In the genomic region with DNA sequence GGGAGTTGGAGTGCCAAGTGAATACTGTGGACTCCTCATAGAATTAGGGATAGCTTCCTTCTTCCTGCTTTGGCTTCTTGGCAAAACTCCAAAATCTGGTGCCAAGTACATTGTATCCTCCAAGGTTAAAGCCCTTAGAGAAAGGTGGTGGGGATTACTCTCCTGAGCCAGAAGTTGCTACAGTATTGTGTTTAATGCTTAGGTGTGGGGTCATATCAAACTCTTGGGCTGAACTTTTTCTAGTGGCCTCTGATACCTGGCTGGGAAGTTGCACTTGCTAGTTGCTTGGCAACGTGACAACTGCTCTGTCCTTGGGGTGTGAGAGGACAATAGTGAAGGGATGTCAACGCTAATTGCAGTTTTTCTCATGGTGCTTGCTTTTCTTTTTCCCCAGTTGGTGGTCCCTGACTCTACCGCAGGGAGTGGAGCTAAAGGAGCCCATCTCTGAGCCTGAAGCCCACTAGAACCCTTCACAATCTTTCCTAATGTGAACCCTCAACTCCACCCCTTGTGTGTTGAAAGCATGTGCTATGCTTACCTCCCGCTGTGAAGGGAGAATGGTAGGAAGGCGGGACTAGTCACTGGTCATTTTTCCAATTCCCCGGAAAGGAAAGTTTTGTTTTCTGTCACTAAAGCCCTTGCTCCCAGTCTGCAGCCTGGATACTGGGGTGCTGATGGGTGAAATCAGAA, we compare ENCODE assay signal across 1 cellular context.
TF ChIP-seq lines count a peak whose summit lies in the region.

No MANE protein-coding gene starts in this region.

TF ChIP-seq in IMR-90, 13 proteins besides CTCF, POLR2A, EP300 and RAD21 (continued from another document):
- TF ChIP-seq, protein P1, sequence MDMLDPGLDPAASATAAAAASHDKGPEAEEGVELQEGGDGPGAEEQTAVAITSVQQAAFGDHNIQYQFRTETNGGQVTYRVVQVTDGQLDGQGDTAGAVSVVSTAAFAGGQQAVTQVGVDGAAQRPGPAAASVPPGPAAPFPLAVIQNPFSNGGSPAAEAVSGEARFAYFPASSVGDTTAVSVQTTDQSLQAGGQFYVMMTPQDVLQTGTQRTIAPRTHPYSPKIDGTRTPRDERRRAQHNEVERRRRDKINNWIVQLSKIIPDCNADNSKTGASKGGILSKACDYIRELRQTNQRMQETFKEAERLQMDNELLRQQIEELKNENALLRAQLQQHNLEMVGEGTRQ (IDR thresholded peaks at IDR 0.05; ENCODE audit: low read depth, low read length): no peak
- TF ChIP-seq RFX5 (IDR thresholded peaks at IDR 0.05; ENCODE audit: low read depth, low read length) (no peak), MAZ (IDR thresholded peaks at IDR 0.05; ENCODE audit: borderline replicate concordance, low read depth, low read length) (no peak), BHLHE40 (IDR thresholded peaks at IDR 0.05; ENCODE audit: low read depth, low read length) (no peak)
- TF ChIP-seq, protein P2, sequence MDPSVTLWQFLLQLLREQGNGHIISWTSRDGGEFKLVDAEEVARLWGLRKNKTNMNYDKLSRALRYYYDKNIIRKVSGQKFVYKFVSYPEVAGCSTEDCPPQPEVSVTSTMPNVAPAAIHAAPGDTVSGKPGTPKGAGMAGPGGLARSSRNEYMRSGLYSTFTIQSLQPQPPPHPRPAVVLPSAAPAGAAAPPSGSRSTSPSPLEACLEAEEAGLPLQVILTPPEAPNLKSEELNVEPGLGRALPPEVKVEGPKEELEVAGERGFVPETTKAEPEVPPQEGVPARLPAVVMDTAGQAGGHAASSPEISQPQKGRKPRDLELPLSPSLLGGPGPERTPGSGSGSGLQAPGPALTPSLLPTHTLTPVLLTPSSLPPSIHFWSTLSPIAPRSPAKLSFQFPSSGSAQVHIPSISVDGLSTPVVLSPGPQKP (IDR thresholded peaks at IDR 0.05; ENCODE audit: borderline replicate concordance, low read depth, low read length): no peak
